ENCODE assay signal across 16 cellular contexts in genomic region chr3:48248095-48248863, GRCh38. TPM values are rescaled to one million over a fixed set of nuclear protein-coding genes. Genes with fewer than 3 reads are reported as not detected.
DNase-seq lines count a peak whose midpoint lies in the region; ATAC-seq and TF ChIP-seq lines count a peak whose summit lies in the region.
"Had no signal": no experiment of that assay in that cellular context is flagged by ENCODE, and none has a peak within 500 bp of the region (broad histone marks: within the 10 kb centered on the region; RNA-seq: fewer than 3 reads in every experiment).

No MANE protein-coding gene starts in this region.

- H3K27ac ChIP-seq in adrenal gland = peak overlapping the region in 3 of 5 donors; percentile 14 to 59 (median 18)
- H3K27ac ChIP-seq: thoracic aorta had no signal

- no peak for TF ChIP-seq POLR2A in adrenal gland (IDR thresholded peaks at IDR 0.05)

- CTCF ChIA-PET in BJ (lab: Yijun Ruan, JAX) = interaction anchor here (1.6 to 2.0 kb wide), 2 partner anchors 188 kb away, joined by 7 to 8 read pairs; no protein-coding TSS in a partner anchor
- CTCF ChIA-PET in HEK293T (lab: Yijun Ruan, JAX) = interaction anchor here (0.5 kb wide), 1 partner anchor 488 kb away, joined by 4 read pairs; no protein-coding TSS in a partner anchor

- no peaks in the 10 kb centered on the region for H3K9me3 Mint-ChIP-seq in memory B cell
- H3K9me3 Mint-ChIP-seq: activated naive CD4-positive, alpha-beta T cell treated with anti-CD3 and anti-CD28 coated beads for 36 hours; CD8-positive, alpha-beta T cell had no signal

- H3K4me1 Mint-ChIP-seq in memory B cell = peaks cover 10% of the 10 kb centered on the region

- no peak overlapping the region for H3K4me3 Mint-ChIP-seq in memory B cell
- H3K4me3 Mint-ChIP-seq: activated naive CD4-positive, alpha-beta T cell treated with anti-CD3 and anti-CD28 coated beads for 36 hours; CD8-positive, alpha-beta T cell had no signal

- H3K4me1 ChIP-seq in adrenal gland (replicated peaks in 1 of 2) = peaks cover 12 to 19% of the 10 kb centered on the region in 2 donors

- no peak overlapping the region for H3K4me3 ChIP-seq in BJ (ENCODE audit: low read depth, low read length)
- H3K4me3 ChIP-seq in adrenal gland = no peak overlapping the region
- H3K4me3 ChIP-seq: heart right ventricle, thoracic aorta had no signal

- peak overlapping the region; percentile 65 for H3K27ac Mint-ChIP-seq in memory B cell
- H3K27ac Mint-ChIP-seq: CD8-positive, alpha-beta T cell; progenitor cell of endocrine pancreas had no signal

- no peak for ATAC-seq in memory B cell (ENCODE audit: low read depth)
- ATAC-seq in HG02571 (IDR thresholded peaks at IDR 0.05; ENCODE audit: unreplicated experiment) = no peak
- no peak for ATAC-seq in GM18867 (IDR thresholded peaks at IDR 0.05; ENCODE audit: unreplicated experiment)
- ATAC-seq: CD8-positive, alpha-beta T cell had no signal

- intact Hi-C loops in adrenal gland (cut with DNase I) = no loop called here

- H3K36me3 ChIP-seq in BJ (ENCODE audit: control insufficient read depth, insufficient read depth, low read length) (no peaks in the 10 kb centered on the region), adrenal gland (replicated peaks in 1 of 2) (no peaks in the 10 kb centered on the region)
- H3K36me3 ChIP-seq: thoracic aorta had no signal

- H3K27me3 ChIP-seq in BJ (ENCODE audit: control insufficient read depth, insufficient read depth, low read length) (no peaks in the 10 kb centered on the region), adrenal gland (no peaks in the 10 kb centered on the region)
- H3K27me3 ChIP-seq: heart right ventricle had no signal

- H3K27me3 Mint-ChIP-seq in memory B cell = no peaks in the 10 kb centered on the region
- H3K27me3 Mint-ChIP-seq: progenitor cell of endocrine pancreas had no signal

- H3K36me3 Mint-ChIP-seq in memory B cell = peaks cover 12% of the 10 kb centered on the region

- TF ChIP-seq CTCF in BJ (IDR thresholded peaks at IDR 0.05; ENCODE audit: insufficient read depth, low read depth, low read length) (no peak), adrenal gland (IDR thresholded peaks at IDR 0.05) (no peak)

- POLR2A ChIA-PET in BJ (lab: Charles Lee) (no interaction called here), HEK293T (lab: Yijun Ruan, JAX) (interaction anchor here (2.2 kb wide), 1 partner anchor 8 kb away, joined by 10 read pairs; the partner anchor contains the start of gene ZNF589)

- 81 to 90% (median 86%) methylated on average over 4 of the region's 4 CpGs for WGBS in adrenal gland, 4 donors

- peak; percentile 17 for DNase-seq in BJ (ENCODE audit: low read depth)
- DNase-seq in GM04504 (ENCODE audit: low read depth) = peak; percentile 81
- no peak for DNase-seq in adrenal gland
- DNase-seq in memory B cell (ENCODE audit: low spot score in 2 of 2) = no peak
- no peak for DNase-seq in HEK293T (ENCODE audit: extremely low spot score)
- DNase-seq: activated naive CD4-positive, alpha-beta T cell treated with anti-CD3 and anti-CD28 coated beads for 36 hours; caudate nucleus; CD8-positive, alpha-beta T cell; heart right ventricle; NCI-H2029; NCI-H526 treated with DMSO at 0.1 percent for 48 hours; T1000 had no signal

- H3K9me3 ChIP-seq in adrenal gland (replicated peaks in 1 of 3) = no peaks in the 10 kb centered on the region
- H3K9me3 ChIP-seq: heart right ventricle, thoracic aorta had no signal

TF ChIP-seq in HEK293T, 16 proteins besides CTCF, POLR2A, EP300 and RAD21:
- no peak for TF ChIP-seq ZNF384 (IDR thresholded peaks at IDR 0.05)
- no peak for TF ChIP-seq FOXK2 (IDR thresholded peaks at IDR 0.05)
- no peak for TF ChIP-seq HDGF (IDR thresholded peaks at IDR 0.05; ENCODE audit: borderline replicate concordance)
- TF ChIP-seq TARDBP (IDR thresholded peaks at IDR 0.05) = no peak
- TF ChIP-seq SP1 (IDR thresholded peaks at IDR 0.05) = no peak
- TF ChIP-seq NFRKB (IDR thresholded peaks at IDR 0.05) = no peak
- TF ChIP-seq LEF1 (IDR thresholded peaks at IDR 0.05; ENCODE audit: borderline replicate concordance) = no peak
- TF ChIP-seq L3MBTL2 (conservative IDR thresholded peaks at IDR 0.05) = no peak
- TF ChIP-seq BHLHE40 (IDR thresholded peaks at IDR 0.05; ENCODE audit: borderline replicate concordance) = no peak
- no peak for TF ChIP-seq ARNT (IDR thresholded peaks at IDR 0.05)
- TF ChIP-seq ELF4 (IDR thresholded peaks at IDR 0.05) = no peak
- no peak for TF ChIP-seq FOXA1 (IDR thresholded peaks at IDR 0.05)
- TF ChIP-seq FOXM1 (IDR thresholded peaks at IDR 0.05; ENCODE audit: borderline replicate concordance) = no peak
- TF ChIP-seq PKNOX1 (IDR thresholded peaks at IDR 0.05) = no peak
- no peak for TF ChIP-seq CTBP1 (IDR thresholded peaks at IDR 0.05; ENCODE audit: borderline replicate concordance)
- no peak for TF ChIP-seq SUZ12 (IDR thresholded peaks at IDR 0.05)

RNA-seq across cellular contexts. Expression of gene ZNF589, which starts 7.4 kb away (rescaled TPM):
- polyA plus RNA-seq in BJ (2011; rRNA removed) = 2.5 and 3.3 TPM in 2 replicates
- 1.6 and 1.8 TPM in 2 replicates for polyA minus RNA-seq in BJ (2011; rRNA and poly(A)+ RNA removed)
- total RNA-seq in adrenal gland = 10 to 100 TPM in 7 of 8 donors, 1 to 10 TPM in 1; 8.7 to 30.9 (median 12.6) TPM
- 10 to 100 TPM in 2 of 3 donors, 1 to 10 TPM in 1; 4.1 to 22.5 (median 11.6) TPM for polyA plus RNA-seq in adrenal gland

RNA-seq across cellular contexts. Expression of gene CAMP, which starts 25.0 kb away (rescaled TPM):
- polyA plus RNA-seq in BJ (2011; rRNA removed) (not detected in 2 replicates), adrenal gland (under 1 TPM in 2 of 3 donors, not detected in 1; 0.17 to 0.56 TPM)
- not detected in 2 replicates for polyA minus RNA-seq in BJ (2011; rRNA and poly(A)+ RNA removed)
- total RNA-seq in adrenal gland = not detected
- total RNA-seq: activated naive CD4-positive, alpha-beta T cell treated with anti-CD3 and anti-CD28 coated beads for 36 hours; CD8-positive, alpha-beta T cell; progenitor cell of endocrine pancreas; thoracic aorta had no signal

RNA-seq across cellular contexts. Expression of gene NME6, which starts 52.9 kb away (rescaled TPM):
- polyA plus RNA-seq in BJ (2011; rRNA removed) = 26.5 and 43.6 TPM in 2 replicates
- polyA minus RNA-seq in BJ (2011; rRNA and poly(A)+ RNA removed) = 16.5 and 25.4 TPM in 2 replicates
- total RNA-seq in adrenal gland = 10 to 100 TPM; 17.9 to 38.1 (median 24.7) TPM
- polyA plus RNA-seq in adrenal gland = 10 to 100 TPM in 2 of 3 donors, 1 to 10 TPM in 1; 9.7 to 15.5 (median 12.6) TPM

Comparison
In these comparisons a context has a peak if more than half of its experiments do, and no peak if none do; other contexts are left out.
1. DNase-seq: peak in BJ (single experiment) and GM04504 (single experiment); none in adrenal gland (0 of 7), memory B cell (0 of 2) and HEK293T (single experiment).